ENCODE assay signal across 8 cellular contexts in the genomic region with DNA sequence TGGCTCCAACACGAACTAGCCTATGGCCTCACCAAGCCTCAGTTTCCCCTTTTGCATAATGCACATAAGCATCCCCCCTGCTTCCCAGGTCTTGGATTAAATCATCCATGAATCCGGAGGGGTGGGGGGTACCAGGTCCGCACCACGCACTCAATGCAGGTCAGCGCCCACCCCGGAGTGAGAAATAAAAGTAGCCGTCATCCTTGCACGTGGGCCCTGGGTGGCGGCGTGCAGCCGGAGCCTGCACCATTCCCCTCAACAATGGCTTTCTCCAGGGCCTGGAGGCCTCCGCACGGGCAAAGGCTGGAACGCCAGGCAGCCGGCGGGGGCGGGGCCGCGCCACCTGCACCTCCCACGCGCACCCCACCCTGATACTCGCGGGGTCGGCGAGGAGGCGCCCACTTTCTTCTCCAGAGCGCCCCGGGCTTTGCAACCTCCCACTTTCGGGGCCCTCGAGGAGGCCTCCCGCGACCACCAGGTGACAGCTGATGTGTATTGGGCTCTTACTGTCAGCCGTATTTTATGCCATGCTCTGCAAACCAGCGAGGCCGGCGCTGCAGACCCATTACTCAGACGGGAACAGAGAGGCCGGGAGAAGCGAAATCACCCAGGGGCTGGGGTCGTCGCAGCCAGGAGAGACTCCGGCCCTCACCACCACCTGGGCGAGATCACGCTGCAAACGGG. TPM values are rescaled to one million over a fixed set of nuclear protein-coding genes. Genes with fewer than 3 reads are reported as not detected.
DNase-seq lines count a peak whose midpoint lies in the region; ATAC-seq, FAIRE-seq and TF ChIP-seq lines count a peak whose summit lies in the region.

No MANE protein-coding gene starts in this region.

- peak; percentile 68 for FAIRE-seq in GM19239 (lab: Jason Lieb, UNC)

- DNase-seq in GM19239 (ENCODE audit: insufficient read length, low spot score) (no peak), dedifferentiated amniotic fluid mesenchymal stem cell (ENCODE audit: extremely low spot score) (peak; percentile 28), lower lobe of right lung (peak; percentile 69), NCI-H526 treated with DMSO at 0.1 percent for 48 hours (lab: John Stamatoyannopoulos, UW) (no peak)
- DNase-seq in activated CD4-positive, alpha-beta T cell treated with anti-CD3 and anti-CD28 coated beads for 48 hours = peak; percentile 84
- peak; percentile 30 for DNase-seq in stimulated activated CD8-positive, alpha-beta memory T cell treated with anti-CD3 and anti-CD28 coated beads, Interleukin-15, amount 100 ng/mL, for 1 hour (ENCODE audit: low read depth)

- H3K9me3 ChIP-seq in KOPT-K1 (ENCODE audit: insufficient read depth, low read length, poor library complexity, severe bottlenecking) (no peaks in the 10 kb centered on the region), lower lobe of right lung (no peaks in the 10 kb centered on the region)

- H3K4me3 ChIP-seq in lower lobe of right lung = peak overlapping the region; percentile 97

- intact Hi-C loops in lower lobe of right lung (cut with DNase I) = loop anchor here (10.0 kb wide), 1 partner anchor 140 kb away; no protein-coding TSS in a partner anchor

- ATAC-seq in lower lobe of right lung = peak; percentile 40

- H3K36me3 ChIP-seq in KOPT-K1 (ENCODE audit: insufficient read depth, low read length) = peaks cover 7% of the 10 kb centered on the region; the same call in 1 of the 2 replicates
- H3K36me3 ChIP-seq in lower lobe of right lung = peaks cover 12% of the 10 kb centered on the region

- TF ChIP-seq CTCF in 22Rv1 (IDR thresholded peaks at IDR 0.05) (no peak), lower lobe of right lung (IDR thresholded peaks at IDR 0.05) (no peak)

- H3K27me3 ChIP-seq in lower lobe of right lung (ENCODE audit: low read depth) = no peaks in the 10 kb centered on the region

- peak overlapping the region; percentile 81 for H3K27ac ChIP-seq in 22Rv1
- peak overlapping the region; percentile 81 for H3K27ac ChIP-seq in KOPT-K1 (ENCODE audit: low read depth, low read length, poor library complexity, severe bottlenecking)
- H3K27ac ChIP-seq in lower lobe of right lung = peak overlapping the region; percentile 89

- H3K4me1 ChIP-seq in lower lobe of right lung = peaks cover 38% of the 10 kb centered on the region

RNA-seq across cellular contexts. Expression of a gene that starts 0.8 kb away (rescaled TPM):
- 89.9 TPM for total RNA-seq in lower lobe of right lung

RNA-seq across cellular contexts. Expression of a gene that starts 18.4 kb away (rescaled TPM):
- 20.9 TPM for total RNA-seq in lower lobe of right lung

RNA-seq across cellular contexts. Expression of a gene that starts 47.8 kb away (rescaled TPM):
- 53.3 TPM for total RNA-seq in lower lobe of right lung

Comparison
In these comparisons a context has a peak if more than half of its experiments do, and no peak if none do; other contexts are left out.
1. DNase-seq: peak in activated CD4-positive, alpha-beta T cell treated with anti-CD3 and anti-CD28 coated beads for 48 hours (single experiment), dedifferentiated amniotic fluid mesenchymal stem cell (single experiment), lower lobe of right lung (single experiment) and stimulated activated CD8-positive, alpha-beta memory T cell treated with anti-CD3 and anti-CD28 coated beads, Interleukin-15, amount 100 ng/mL, for 1 hour (single experiment); none in GM19239 (single experiment) and NCI-H526 treated with DMSO at 0.1 percent for 48 hours (single experiment).
2. Peak in every context shown above with its lines, with median percentiles within 50 percentile points of each other: H3K27ac ChIP-seq.